In the genomic region with DNA sequence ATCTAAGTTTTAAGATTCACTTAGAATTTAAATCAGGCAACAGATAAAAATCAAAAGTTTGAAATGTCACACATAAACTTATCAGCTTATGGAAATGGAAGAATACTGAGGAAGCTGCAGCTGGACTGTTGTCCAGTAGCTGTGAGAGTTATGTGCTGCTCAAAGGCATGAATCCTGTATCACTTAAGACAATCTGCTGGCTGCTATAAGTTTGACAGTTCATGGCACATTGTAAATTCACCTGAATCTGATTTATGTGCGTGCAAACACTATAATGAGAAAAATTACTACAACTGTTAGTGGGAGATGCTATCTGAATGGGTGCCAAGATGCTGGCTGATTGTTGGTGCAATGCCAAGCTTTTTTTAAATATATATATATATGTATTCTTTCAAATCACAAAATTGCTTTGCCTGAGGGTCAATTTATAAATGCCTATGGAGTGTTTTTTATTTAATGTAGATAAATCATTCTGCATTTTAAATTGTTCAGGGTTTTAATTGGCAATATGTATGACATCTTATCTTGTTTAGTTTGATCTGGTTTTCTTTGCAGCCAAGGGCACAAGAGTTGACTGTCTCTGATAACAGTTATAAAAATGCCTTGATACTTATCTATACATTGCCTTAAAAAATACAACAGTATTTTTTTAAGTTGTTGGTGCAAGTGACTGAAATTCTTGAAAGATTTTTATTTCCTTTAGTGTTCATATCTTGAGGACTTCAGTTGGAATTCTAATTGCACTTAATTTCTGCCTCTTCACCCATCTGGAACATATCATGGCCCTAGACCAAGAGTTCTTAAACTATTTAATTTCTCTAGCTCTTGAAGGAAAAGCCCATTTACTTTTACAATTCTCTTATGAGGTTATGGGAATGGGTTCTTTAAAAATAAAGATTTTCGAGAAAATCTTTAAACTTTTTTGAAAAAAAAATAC, we compare ENCODE assay signal across 17 cellular contexts. TPM values are rescaled to one million over a fixed set of nuclear protein-coding genes. Genes with fewer than 3 reads are reported as not detected.
DNase-seq lines count a peak whose midpoint lies in the region; ATAC-seq and TF ChIP-seq lines count a peak whose summit lies in the region.
"Had no signal": no experiment of that assay in that cellular context is flagged by ENCODE, and none has a peak within 500 bp of the region (broad histone marks: within the 10 kb centered on the region; RNA-seq: fewer than 3 reads in every experiment).

No MANE protein-coding gene starts in this region.

- H3K27ac Mint-ChIP-seq in stimulated activated effector memory CD8-positive, alpha-beta T cell treated with anti-CD3 and anti-CD28 coated beads, Interleukin-12 subunit alpha, Interleukin-12 subunit beta, amount 100 ng/mL, for 72 hours: no peak overlapping the region
- H3K27ac Mint-ChIP-seq: CD4-positive, alpha-beta memory T cell; H9 had no signal

- H3K9me3 Mint-ChIP-seq in stimulated activated effector memory CD8-positive, alpha-beta T cell treated with anti-CD3 and anti-CD28 coated beads, Interleukin-12 subunit alpha, Interleukin-12 subunit beta, amount 100 ng/mL, for 72 hours: no peaks in the 10 kb centered on the region
- H3K9me3 Mint-ChIP-seq: CD4-positive, alpha-beta memory T cell had no signal

- peak overlapping the region; percentile 42 for H3K27ac ChIP-seq in VCaP
- no peak overlapping the region for H3K27ac ChIP-seq in WERI-Rb-1

- H3K4me1 Mint-ChIP-seq in stimulated activated effector memory CD8-positive, alpha-beta T cell treated with anti-CD3 and anti-CD28 coated beads, Interleukin-12 subunit alpha, Interleukin-12 subunit beta, amount 100 ng/mL, for 72 hours: no peaks in the 10 kb centered on the region
- H3K4me1 Mint-ChIP-seq: CD4-positive, alpha-beta memory T cell; H9 had no signal

- no peaks in the 10 kb centered on the region for H3K9me3 ChIP-seq in WERI-Rb-1 (ENCODE audit: severe bottlenecking)
- H3K9me3 ChIP-seq: BE2C had no signal

- ATAC-seq in stimulated activated effector memory CD8-positive, alpha-beta T cell treated with anti-CD3 and anti-CD28 coated beads, Interleukin-12 subunit alpha, Interleukin-12 subunit beta, amount 100 ng/mL, for 72 hours: no peak
- ATAC-seq: PC-3 had no signal

- no peak for TF ChIP-seq RAD21 in Ishikawa (IDR thresholded peaks at IDR 0.05; ENCODE audit: low read depth)

- H3K4me3 Mint-ChIP-seq in stimulated activated effector memory CD8-positive, alpha-beta T cell treated with anti-CD3 and anti-CD28 coated beads, Interleukin-12 subunit alpha, Interleukin-12 subunit beta, amount 100 ng/mL, for 72 hours: no peak overlapping the region
- H3K4me3 Mint-ChIP-seq: CD4-positive, alpha-beta memory T cell; H9 had no signal

- no peaks in the 10 kb centered on the region for H3K27me3 ChIP-seq in WERI-Rb-1 (ENCODE audit: insufficient read depth, low read depth, severe bottlenecking)
- H3K27me3 ChIP-seq: BE2C had no signal

- H3K36me3 Mint-ChIP-seq in stimulated activated effector memory CD8-positive, alpha-beta T cell treated with anti-CD3 and anti-CD28 coated beads, Interleukin-12 subunit alpha, Interleukin-12 subunit beta, amount 100 ng/mL, for 72 hours: no peaks in the 10 kb centered on the region
- H3K36me3 Mint-ChIP-seq: CD4-positive, alpha-beta memory T cell had no signal

- H3K4me3 ChIP-seq in WERI-Rb-1 (ENCODE audit: low read depth, low read length): no peak overlapping the region

- no peak for TF ChIP-seq EP300 in Ishikawa (IDR thresholded peaks at IDR 0.05; ENCODE audit: borderline replicate concordance)

- DNase-seq in DMS79 (lab: John Stamatoyannopoulos, UW): peak; percentile 66
- DNase-seq in NCI-H2081 treated with DMSO at 0.1 percent for 48 hours (lab: John Stamatoyannopoulos, UW): peak; percentile 24
- DNase-seq in WERI-Rb-1: no peak
- DNase-seq in stimulated activated CD4-positive, alpha-beta T cell treated with anti-CD3 and anti-CD28 coated beads, Interleukin-12 subunit alpha, Interleukin-12 subunit beta, amount 100 ng/mL, for 4 hours: no peak
- DNase-seq in stimulated activated effector memory CD8-positive, alpha-beta T cell treated with anti-CD3 and anti-CD28 coated beads, Interleukin-12 subunit alpha, Interleukin-12 subunit beta, amount 100 ng/mL, for 72 hours (ENCODE audit: low spot score in 2 of 2): no peak
- no peak for DNase-seq in H4 (ENCODE audit: low spot score)
- DNase-seq: BE2C; CD4-positive, alpha-beta memory T cell; H9; IMR-90; NCI-H2029 treated with DMSO at 0.1 percent for 48 hours; NCI-H510A treated with DMSO at 0.1 percent for 48 hours; PC-3 had no signal

- no peaks in the 10 kb centered on the region for H3K36me3 ChIP-seq in WERI-Rb-1
- H3K36me3 ChIP-seq: BE2C had no signal

- no peak for TF ChIP-seq CTCF in VCaP (conservative IDR thresholded peaks at IDR 0.05)
- no peak for TF ChIP-seq CTCF in WERI-Rb-1 (IDR thresholded peaks at IDR 0.05; ENCODE audit: low read depth, low read length)

TF ChIP-seq in Ishikawa, 13 proteins besides CTCF, POLR2A, EP300 and RAD21:
- 0 out of 2 replicates have a peak, but pooled peaks have one; percentile 9 for TF ChIP-seq NFIC (IDR thresholded peaks at IDR 0.05)
- TF ChIP-seq, protein P1, sequence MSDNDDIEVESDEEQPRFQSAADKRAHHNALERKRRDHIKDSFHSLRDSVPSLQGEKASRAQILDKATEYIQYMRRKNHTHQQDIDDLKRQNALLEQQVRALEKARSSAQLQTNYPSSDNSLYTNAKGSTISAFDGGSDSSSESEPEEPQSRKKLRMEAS (IDR thresholded peaks at IDR 0.05): no peak

RNA-seq across cellular contexts. Expression of a gene that starts 48.7 kb away (rescaled TPM):
- 1.4 and 1.9 TPM in 2 replicates for total RNA-seq in H4 (2014; rRNA removed; shearing (Covaris generic))
- total RNA-seq: CD4-positive, alpha-beta memory T cell; H9; SK-MEL-5; T-helper 1 cell treated with Interleukin-12 subunit alpha and Interleukin-12 subunit beta and Interleukin-4 antibody, amounts not matched to agents 30 ng/mL and 1 ng/mL, for 36 hours had no signal

Comparison
In these comparisons a context has a peak if more than half of its experiments do, and no peak if none do; other contexts are left out.
1. DNase-seq: peak in DMS79 (single experiment) and NCI-H2081 treated with DMSO at 0.1 percent for 48 hours (single experiment); none in WERI-Rb-1 (single experiment), stimulated activated CD4-positive, alpha-beta T cell treated with anti-CD3 and anti-CD28 coated beads, Interleukin-12 subunit alpha, Interleukin-12 subunit beta, amount 100 ng/mL, for 4 hours (single experiment), stimulated activated effector memory CD8-positive, alpha-beta T cell treated with anti-CD3 and anti-CD28 coated beads, Interleukin-12 subunit alpha, Interleukin-12 subunit beta, amount 100 ng/mL, for 72 hours (0 of 2) and H4 (single experiment).